24 cellular contexts compared by ENCODE assay signal in genomic region chr1:81878538-81878937, GRCh38.
"Had no signal": no experiment of that assay in that cellular context is flagged by ENCODE, and none has a peak within 500 bp of the region (broad histone marks: within the 10 kb centered on the region; RNA-seq: fewer than 3 reads in every experiment).

No MANE protein-coding gene starts in this region.

- ATAC-seq: foreskin keratinocyte; naive thymus-derived CD4-positive, alpha-beta T cell; psoas muscle; right cardiac atrium; stimulated activated naive CD8-positive, alpha-beta T cell treated with anti-CD3 and anti-CD28 coated beads, Interleukin-15, Interleukin-2, amounts not matched to agents 100 U/mL and 50 U/mL, for 24 hours had no signal

- H3K27me3 Mint-ChIP-seq: activated naive CD8-positive, alpha-beta T cell treated with anti-CD3 and anti-CD28 coated beads for 36 hours had no signal

- FAIRE-seq: bronchial epithelial cell had no signal

- H3K36me3 ChIP-seq: lower lobe of right lung, pancreas, tibial artery had no signal

- H3K27me3 ChIP-seq: foreskin keratinocyte, pancreas, tibial artery had no signal

- H3K4me3 ChIP-seq: lower lobe of right lung, pancreas, psoas muscle, tibial artery had no signal

- H3K27ac ChIP-seq: foreskin keratinocyte, lower lobe of right lung, pancreas, psoas muscle had no signal

- H3K9me3 Mint-ChIP-seq: activated naive CD8-positive, alpha-beta T cell treated with anti-CD3 and anti-CD28 coated beads for 36 hours had no signal

- H3K4me1 ChIP-seq: psoas muscle had no signal

- H3K4me1 Mint-ChIP-seq: activated naive CD8-positive, alpha-beta T cell treated with anti-CD3 and anti-CD28 coated beads for 36 hours had no signal

- H3K27ac Mint-ChIP-seq: activated naive CD8-positive, alpha-beta T cell treated with anti-CD3 and anti-CD28 coated beads for 36 hours; naive thymus-derived CD4-positive, alpha-beta T cell had no signal

- H3K36me3 Mint-ChIP-seq: activated naive CD8-positive, alpha-beta T cell treated with anti-CD3 and anti-CD28 coated beads for 36 hours; naive thymus-derived CD4-positive, alpha-beta T cell had no signal

- H3K4me3 Mint-ChIP-seq: activated naive CD8-positive, alpha-beta T cell treated with anti-CD3 and anti-CD28 coated beads for 36 hours; naive thymus-derived CD4-positive, alpha-beta T cell had no signal

- H3K9me3 ChIP-seq: lower lobe of right lung, pancreas, psoas muscle, tibial artery had no signal

- DNase-seq: activated CD4-positive, alpha-beta T cell treated with anti-CD3 and anti-CD28 coated beads for 4 hours; activated CD4-positive, alpha-beta T cell treated with anti-CD3 and anti-CD28 coated beads, Interleukin-2, amount 50 U/mL, for 48 hours; activated CD4-positive, CD25-positive, alpha-beta regulatory T cell; activated naive CD4-positive, alpha-beta T cell treated with Interleukin-2 at 50 U/mL for 16 hours; activated naive CD8-positive, alpha-beta T cell treated with anti-CD3 and anti-CD28 coated beads for 36 hours; activated T-cell treated with anti-CD3 and anti-CD28 coated beads, Interleukin-2, amount 50 U/mL, for 48 hours; amniotic stem cell; cerebellar nuclear complex; cortex of kidney; erythroblast; foreskin keratinocyte; kidney; lower lobe of right lung; naive thymus-derived CD4-positive, alpha-beta T cell; pancreas; psoas muscle; right cardiac atrium; stimulated activated CD4-positive, alpha-beta T cell treated with anti-CD3 and anti-CD28 coated beads, Interleukin-12 subunit alpha, Interleukin-12 subunit beta, amount 100 ng/mL, for 4 hours; stimulated activated CD4-positive, alpha-beta T cell treated with anti-CD3 and anti-CD28 coated beads, Interleukin-4, amount 100 ng/mL, for 4 hours; stimulated activated naive CD8-positive, alpha-beta T cell treated with anti-CD3 and anti-CD28 coated beads, Interleukin-15, Interleukin-2, amounts not matched to agents 100 U/mL and 50 U/mL, for 24 hours; substantia nigra; T1000; tibial artery had no signal
